Comparison of ENCODE assay signal across 7 cellular contexts in genomic region chr18:36828630-36829361, GRCh38. TPM values are rescaled to one million over a fixed set of nuclear protein-coding genes. Genes with fewer than 3 reads are reported as not detected.
A peak's percentile ranks its signal among the peaks of the same experiment; 100 is the strongest.
DNase-seq lines count a peak whose midpoint lies in the region; ATAC-seq, FAIRE-seq and TF ChIP-seq lines count a peak whose summit lies in the region.

Gene KIAA1328, plus strand, starts transcription at chr18:36829127. Its CDS starts 12 bp downstream, at chr18:36829139.
Gene TPGS2, minus strand, starts transcription at chr18:36829002. Its CDS starts 235 bp downstream, at chr18:36828767.

- peak; percentile 39 for TF ChIP-seq CTCF in astrocyte of the cerebellum (IDR thresholded peaks at IDR 0.05; ENCODE audit: low read depth, low read length, missing control alignments)

- intact Hi-C loops in sciatic nerve (cut with DNase I) = loop anchor here (10.0 kb wide), 1 partner anchor 1304 kb away; no protein-coding TSS in a partner anchor

- in situ Hi-C loops in astrocyte of the cerebellum (cut with HindIII; ENCODE audit: low sequenced_read_pairs) = no loop called here

- DNase-seq in GM18507 (ENCODE audit: extremely low spot score, insufficient read length, low read depth) (peak; percentile 78), NCI-H187 treated with DMSO at 0.1 percent for 48 hours (lab: John Stamatoyannopoulos, UW) (peak; percentile 44), T-helper 22 cell (ENCODE audit: low read depth) (peak; percentile 87), astrocyte of the cerebellum (ENCODE audit: low read depth) (peak; percentile 62), hippocampal formation (lab: John Stamatoyannopoulos, UW) (peak; percentile 78 to 86), sciatic nerve (ENCODE audit: low spot score) (peak; percentile 89)

- ATAC-seq in HG02970 (IDR thresholded peaks at IDR 0.05; ENCODE audit: low FRiP score, unreplicated experiment) = peak; percentile 95
- ATAC-seq in sciatic nerve = peak; percentile 96

- FAIRE-seq in GM18507 (lab: Jason Lieb, UNC) = peak; percentile 95

- peak within 1 kb of the TSS; percentile 96 for H3K4me3 ChIP-seq in astrocyte of the cerebellum (ENCODE audit: low read depth, low read length)

RNA-seq across cellular contexts. Expression of gene KIAA1328, which starts in this region (rescaled TPM):
- total RNA-seq in sciatic nerve = 22.1 TPM

RNA-seq across cellular contexts. Expression of gene TPGS2, which starts in this region (rescaled TPM):
- total RNA-seq in sciatic nerve = 56.4 TPM

Comparison
In these comparisons a context has a peak if more than half of its experiments do, and no peak if none do; other contexts are left out.
1. Peak in every context shown above with its lines: DNase-seq, ATAC-seq and H3K4me3 ChIP-seq.